ENCODE assay signal across 1 cellular context in genomic region chr7:68321776-68322496, GRCh38.
TF ChIP-seq lines count a peak whose summit lies in the region.

No MANE protein-coding gene starts in this region.

TF ChIP-seq in K562, 482 proteins besides CTCF, POLR2A, EP300 and RAD21 (continued from another document):
- TF ChIP-seq RERE (CRISPR knock-in tag; IDR thresholded peaks at IDR 0.05; ENCODE audit: borderline replicate concordance), result no peak
- TF ChIP-seq KLF1 (tag; IDR thresholded peaks at IDR 0.05), result no peak
- no peak for TF ChIP-seq TEAD1 (CRISPR knock-in tag; IDR thresholded peaks at IDR 0.05)
